17 cellular contexts compared by ENCODE assay signal in the genomic region with DNA sequence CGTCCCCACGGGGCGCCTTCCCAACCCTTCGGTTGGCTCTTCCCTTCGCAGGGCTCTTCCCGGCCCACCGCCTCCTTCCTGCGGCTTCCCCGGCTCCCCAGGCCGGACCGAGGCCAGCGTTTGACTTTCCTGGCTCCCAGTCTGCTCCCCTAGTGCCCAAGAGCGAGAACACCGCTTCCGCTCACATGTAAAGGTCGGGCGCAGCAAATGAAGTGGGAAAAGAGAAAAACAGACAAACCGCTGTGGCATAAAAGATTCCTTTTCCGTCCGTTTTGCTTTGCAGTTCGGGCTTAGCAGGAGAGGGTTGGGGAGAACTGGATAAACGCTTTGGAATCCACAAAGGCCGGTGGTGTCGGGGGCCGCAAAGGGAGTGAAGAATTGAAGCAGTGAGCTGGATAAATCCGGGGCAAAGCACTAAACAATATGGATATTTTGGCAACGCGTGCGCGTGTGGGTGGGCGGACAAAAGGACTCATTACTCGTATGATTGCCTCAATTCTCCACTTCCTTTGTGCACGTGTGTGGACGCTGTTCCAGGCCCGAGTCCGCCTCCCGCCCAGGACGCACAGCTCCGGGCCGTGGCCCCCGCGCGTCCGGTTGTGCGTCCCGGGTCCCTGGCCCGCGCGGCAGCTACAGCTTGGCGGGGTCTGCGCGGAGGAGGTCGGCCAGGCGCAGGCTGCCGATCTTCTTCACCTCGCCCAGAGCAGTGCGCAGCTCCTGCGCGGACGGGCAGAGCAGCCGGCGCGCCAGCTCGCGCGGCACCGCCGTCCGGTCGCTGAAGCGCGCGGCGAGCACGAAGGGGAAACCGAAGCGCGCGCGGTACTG. TPM values are rescaled to one million over a fixed set of nuclear protein-coding genes. Genes with fewer than 3 reads are reported as not detected.
DNase-seq lines count a peak whose midpoint lies in the region; ATAC-seq and TF ChIP-seq lines count a peak whose summit lies in the region.
"Had no signal": no experiment of that assay in that cellular context is flagged by ENCODE, and none has a peak within 500 bp of the region (broad histone marks: within the 10 kb centered on the region; RNA-seq: fewer than 3 reads in every experiment).

No MANE protein-coding gene starts in this region.

- WGBS in transverse colon (ENCODE audit: low coverage in 1 of 2), 2 donors = 3 to 4% methylated on average over 9 to 61 of the region's 80 CpGs

- no peaks in the 10 kb centered on the region for H3K9me3 Mint-ChIP-seq in activated naive CD4-positive, alpha-beta T cell treated with anti-CD3 and anti-CD28 coated beads for 36 hours
- no peaks in the 10 kb centered on the region for H3K9me3 Mint-ChIP-seq in activated naive CD8-positive, alpha-beta T cell treated with anti-CD3 and anti-CD28 coated beads, Interleukin-2, amount 10 ng/mL, durations not matched to agents 7 days and 5 days
- H3K9me3 Mint-ChIP-seq in memory B cell = no peaks in the 10 kb centered on the region

- in situ Hi-C loops in transverse colon (cut with MboI; ENCODE audit: low pct_ligation_motif_present in 1 of 4, low pct_unique_long_range_greater_than_20kb in 1 of 4, low sequenced_read_pairs in 3 of 4) = loop anchor here (10.0 to 25.0 kb wide), 4 partner anchors 440 to 1023 kb away; no protein-coding TSS in a partner anchor

- peak overlapping the region; percentile 30 for H3K4me3 Mint-ChIP-seq in activated naive CD4-positive, alpha-beta T cell treated with anti-CD3 and anti-CD28 coated beads for 36 hours
- H3K4me3 Mint-ChIP-seq in activated naive CD8-positive, alpha-beta T cell treated with anti-CD3 and anti-CD28 coated beads, Interleukin-2, amount 10 ng/mL, durations not matched to agents 7 days and 5 days = peak overlapping the region; percentile 48
- H3K4me3 Mint-ChIP-seq in memory B cell = peak overlapping the region; percentile 15

- no peaks in the 10 kb centered on the region for H3K9me3 ChIP-seq in transverse colon
- H3K9me3 ChIP-seq: heart right ventricle, spleen had no signal

- peak overlapping the region; percentile 24 to 61 (median 60) for H3K4me3 ChIP-seq in transverse colon

- TF ChIP-seq EP300 in transverse colon (IDR thresholded peaks at IDR 0.05; ENCODE audit: low read depth) = no peak

- H3K4me1 Mint-ChIP-seq in activated naive CD4-positive, alpha-beta T cell treated with anti-CD3 and anti-CD28 coated beads for 36 hours (ENCODE audit: low read depth) = peaks cover 27% of the 10 kb centered on the region
- peaks cover 16% of the 10 kb centered on the region for H3K4me1 Mint-ChIP-seq in activated naive CD8-positive, alpha-beta T cell treated with anti-CD3 and anti-CD28 coated beads, Interleukin-2, amount 10 ng/mL, durations not matched to agents 7 days and 5 days
- H3K4me1 Mint-ChIP-seq in memory B cell = peaks cover 22% of the 10 kb centered on the region

- no peaks in the 10 kb centered on the region for H3K36me3 ChIP-seq in transverse colon
- H3K36me3 ChIP-seq: heart right ventricle, spleen had no signal

- peak overlapping the region; percentile 84 to 97 (median 92) for H3K27ac ChIP-seq in transverse colon
- H3K27ac ChIP-seq: heart right ventricle, spleen had no signal

- ATAC-seq in activated naive CD8-positive, alpha-beta T cell treated with anti-CD3 and anti-CD28 coated beads, Interleukin-2, amount 10 ng/mL, durations not matched to agents 7 days and 5 days (ENCODE audit: low read depth) = no peak
- no peak for ATAC-seq in memory B cell (ENCODE audit: low read depth)
- ATAC-seq in GM19467 (IDR thresholded peaks at IDR 0.05; ENCODE audit: unreplicated experiment) = no peak
- ATAC-seq: heart right ventricle, Right ventricle myocardium inferior had no signal

- CTCF ChIA-PET in activated naive CD4-positive, alpha-beta T cell treated with anti-CD3 and anti-CD28 coated beads for 36 hours (lab: Charles Lee) = interaction anchor here (12.5 kb wide), 1 partner anchor 149 kb away, joined by 189 read pairs; no protein-coding TSS in a partner anchor

- TF ChIP-seq POLR2A in transverse colon (IDR thresholded peaks at IDR 0.05) = no peak

- POLR2A ChIA-PET in activated naive CD8-positive, alpha-beta T cell treated with anti-CD3 and anti-CD28 coated beads, Interleukin-2, amount 10 ng/mL, durations not matched to agents 7 days and 5 days (lab: Charles Lee) = no interaction called here

- DNase-seq in activated naive CD4-positive, alpha-beta T cell treated with anti-CD3 and anti-CD28 coated beads for 36 hours = no peak
- DNase-seq in activated naive CD4-positive, alpha-beta T cell (lab: John Stamatoyannopoulos, UW) = no peak
- no peak for DNase-seq in activated naive CD8-positive, alpha-beta T cell treated with anti-CD3 and anti-CD28 coated beads, Interleukin-2, amount 10 ng/mL, durations not matched to agents 7 days and 5 days
- no peak for DNase-seq in memory B cell (ENCODE audit: low spot score in 2 of 2)
- no peak for DNase-seq in transverse colon
- no peak for DNase-seq in globus pallidus (ENCODE audit: low spot score)
- DNase-seq in RPMI8226 = no peak
- DNase-seq: activated gamma-delta T cell; AML-193; heart right ventricle; midbrain; NCI-H345; spleen; stimulated activated CD8-positive, alpha-beta memory T cell treated with anti-CD3 and anti-CD28 coated beads, Interleukin-4, amount 100 ng/mL, for 48 hours had no signal

- H3K36me3 Mint-ChIP-seq in activated naive CD4-positive, alpha-beta T cell treated with anti-CD3 and anti-CD28 coated beads for 36 hours (ENCODE audit: low read depth) = no peaks in the 10 kb centered on the region
- no peaks in the 10 kb centered on the region for H3K36me3 Mint-ChIP-seq in activated naive CD8-positive, alpha-beta T cell treated with anti-CD3 and anti-CD28 coated beads, Interleukin-2, amount 10 ng/mL, durations not matched to agents 7 days and 5 days
- no peaks in the 10 kb centered on the region for H3K36me3 Mint-ChIP-seq in memory B cell

- intact Hi-C loops in activated naive CD4-positive, alpha-beta T cell treated with anti-CD3 and anti-CD28 coated beads for 36 hours (cut with micrococcal nuclease) = no loop called here
- intact Hi-C loops in transverse colon (cut with DNase I; ENCODE audit: low total_unique reads) = no loop called here

- H3K27me3 Mint-ChIP-seq in activated naive CD4-positive, alpha-beta T cell treated with anti-CD3 and anti-CD28 coated beads for 36 hours (ENCODE audit: low read depth) = peaks cover 76% of the 10 kb centered on the region
- peaks cover 89% of the 10 kb centered on the region for H3K27me3 Mint-ChIP-seq in activated naive CD8-positive, alpha-beta T cell treated with anti-CD3 and anti-CD28 coated beads, Interleukin-2, amount 10 ng/mL, durations not matched to agents 7 days and 5 days
- H3K27me3 Mint-ChIP-seq in memory B cell = peaks cover 42% of the 10 kb centered on the region

- H3K27me3 ChIP-seq in transverse colon = peaks cover 92% of the 10 kb centered on the region

- no peak overlapping the region for H3K27ac Mint-ChIP-seq in activated naive CD4-positive, alpha-beta T cell treated with anti-CD3 and anti-CD28 coated beads for 36 hours
- H3K27ac Mint-ChIP-seq in activated naive CD8-positive, alpha-beta T cell treated with anti-CD3 and anti-CD28 coated beads, Interleukin-2, amount 10 ng/mL, durations not matched to agents 7 days and 5 days = peak overlapping the region; percentile 76
- H3K27ac Mint-ChIP-seq in memory B cell = peak overlapping the region; percentile 35

- peak in 1 of 5 experiments; percentile 22 for TF ChIP-seq CTCF in transverse colon (IDR thresholded peaks at IDR 0.05)

- H3K4me1 ChIP-seq in transverse colon = peaks cover under 1 to 44% (median 19%) of the 10 kb centered on the region in 4 donors

RNA-seq across cellular contexts. Expression of a gene that starts 8.6 kb away (rescaled TPM):
- not detected for total RNA-seq in activated naive CD4-positive, alpha-beta T cell treated with anti-CD3 and anti-CD28 coated beads for 36 hours
- not detected for total RNA-seq in activated naive CD8-positive, alpha-beta T cell treated with anti-CD3 and anti-CD28 coated beads, Interleukin-2, amount 10 ng/mL, durations not matched to agents 7 days and 5 days
- total RNA-seq in transverse colon = 100 to 1,000 TPM; 119 to 199 (median 136) TPM
- total RNA-seq: dermis microvascular lymphatic vessel endothelial cell, heart right ventricle, Right ventricle myocardium inferior, spleen had no signal

RNA-seq across cellular contexts. Expression of a gene that starts 10.8 kb away (rescaled TPM):
- total RNA-seq in activated naive CD4-positive, alpha-beta T cell treated with anti-CD3 and anti-CD28 coated beads for 36 hours = not detected
- total RNA-seq in activated naive CD8-positive, alpha-beta T cell treated with anti-CD3 and anti-CD28 coated beads, Interleukin-2, amount 10 ng/mL, durations not matched to agents 7 days and 5 days = not detected
- total RNA-seq in transverse colon = 100 to 1,000 TPM; 124 to 265 (median 168) TPM
- total RNA-seq: dermis microvascular lymphatic vessel endothelial cell, heart right ventricle, Right ventricle myocardium inferior had no signal

RNA-seq across cellular contexts. Expression of a gene that starts 57.9 kb away (rescaled TPM):
- not detected for total RNA-seq in activated naive CD4-positive, alpha-beta T cell treated with anti-CD3 and anti-CD28 coated beads for 36 hours
- not detected for total RNA-seq in activated naive CD8-positive, alpha-beta T cell treated with anti-CD3 and anti-CD28 coated beads, Interleukin-2, amount 10 ng/mL, durations not matched to agents 7 days and 5 days
- under 1 TPM in 1 of 4 donors, not detected in 3; 0.16 TPM for total RNA-seq in transverse colon
- total RNA-seq: dermis microvascular lymphatic vessel endothelial cell, heart right ventricle, Right ventricle myocardium inferior, spleen had no signal

Comparison
In these comparisons a context has a peak if more than half of its experiments do, and no peak if none do; other contexts are left out.
1. RNA of a gene that starts 8.6 kb away (total RNA-seq): 119 to 199 TPM in transverse colon; not detected in activated naive CD4-positive, alpha-beta T cell treated with anti-CD3 and anti-CD28 coated beads for 36 hours and not detected in activated naive CD8-positive, alpha-beta T cell treated with anti-CD3 and anti-CD28 coated beads, Interleukin-2, amount 10 ng/mL, durations not matched to agents 7 days and 5 days; every median in the first group is over 100 times any median in the second.
2. RNA of a gene that starts 10.8 kb away (total RNA-seq): 124 to 265 TPM in transverse colon; not detected in activated naive CD4-positive, alpha-beta T cell treated with anti-CD3 and anti-CD28 coated beads for 36 hours and not detected in activated naive CD8-positive, alpha-beta T cell treated with anti-CD3 and anti-CD28 coated beads, Interleukin-2, amount 10 ng/mL, durations not matched to agents 7 days and 5 days; every median in the first group is over 100 times any median in the second.
3. Peak in every context shown above with its lines, with median percentiles within 50 percentile points of each other: H3K4me3 Mint-ChIP-seq.